ENCODE assay signal across 8 cellular contexts in genomic region chr2:158456309-158457066, GRCh38. TPM values are rescaled to one million over a fixed set of nuclear protein-coding genes. Genes with fewer than 3 reads are reported as not detected.
DNase-seq lines count a peak whose midpoint lies in the region; ATAC-seq and TF ChIP-seq lines count a peak whose summit lies in the region.

Gene CCDC148, minus strand, starts transcription at chr2:158456753. Its CDS starts 314 bp downstream, at chr2:158456439.
A gene with protein sequence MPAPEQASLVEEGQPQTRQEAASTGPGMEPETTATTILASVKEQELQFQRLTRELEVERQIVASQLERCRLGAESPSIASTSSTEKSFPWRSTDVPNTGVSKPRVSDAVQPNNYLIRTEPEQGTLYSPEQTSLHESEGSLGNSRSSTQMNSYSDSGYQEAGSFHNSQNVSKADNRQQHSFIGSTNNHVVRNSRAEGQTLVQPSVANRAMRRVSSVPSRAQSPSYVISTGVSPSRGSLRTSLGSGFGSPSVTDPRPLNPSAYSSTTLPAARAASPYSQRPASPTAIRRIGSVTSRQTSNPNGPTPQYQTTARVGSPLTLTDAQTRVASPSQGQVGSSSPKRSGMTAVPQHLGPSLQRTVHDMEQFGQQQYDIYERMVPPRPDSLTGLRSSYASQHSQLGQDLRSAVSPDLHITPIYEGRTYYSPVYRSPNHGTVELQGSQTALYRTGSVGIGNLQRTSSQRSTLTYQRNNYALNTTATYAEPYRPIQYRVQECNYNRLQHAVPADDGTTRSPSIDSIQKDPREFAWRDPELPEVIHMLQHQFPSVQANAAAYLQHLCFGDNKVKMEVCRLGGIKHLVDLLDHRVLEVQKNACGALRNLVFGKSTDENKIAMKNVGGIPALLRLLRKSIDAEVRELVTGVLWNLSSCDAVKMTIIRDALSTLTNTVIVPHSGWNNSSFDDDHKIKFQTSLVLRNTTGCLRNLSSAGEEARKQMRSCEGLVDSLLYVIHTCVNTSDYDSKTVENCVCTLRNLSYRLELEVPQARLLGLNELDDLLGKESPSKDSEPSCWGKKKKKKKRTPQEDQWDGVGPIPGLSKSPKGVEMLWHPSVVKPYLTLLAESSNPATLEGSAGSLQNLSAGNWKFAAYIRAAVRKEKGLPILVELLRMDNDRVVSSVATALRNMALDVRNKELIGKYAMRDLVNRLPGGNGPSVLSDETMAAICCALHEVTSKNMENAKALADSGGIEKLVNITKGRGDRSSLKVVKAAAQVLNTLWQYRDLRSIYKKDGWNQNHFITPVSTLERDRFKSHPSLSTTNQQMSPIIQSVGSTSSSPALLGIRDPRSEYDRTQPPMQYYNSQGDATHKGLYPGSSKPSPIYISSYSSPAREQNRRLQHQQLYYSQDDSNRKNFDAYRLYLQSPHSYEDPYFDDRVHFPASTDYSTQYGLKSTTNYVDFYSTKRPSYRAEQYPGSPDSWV (plus strand): TSS chr2:158456952. CDS start chr2:158533185, 76,233 bp downstream.

- intact Hi-C loops in right cardiac atrium (cut with DNase I) (loop anchor here in 3 of 4 donors (5.0 to 10.0 kb wide), 3 partner anchors 272 to 296 kb away; no protein-coding TSS in a partner anchor), psoas muscle (cut with DNase I) (loop anchor here (5.0 to 10.0 kb wide), 3 partner anchors 168 to 298 kb away; no protein-coding TSS in a partner anchor)

- H3K4me3 ChIP-seq in right cardiac atrium (ENCODE audit: low read length) (peak within 1 kb of the TSS; percentile 51), psoas muscle (peak within 1 kb of the TSS; percentile 85), urinary bladder (ENCODE audit: low read depth, low read length) (peak within 1 kb of the TSS; percentile 88)

- H3K9me3 ChIP-seq in right cardiac atrium (ENCODE audit: control insufficient read depth, low read length) (no peaks in the 10 kb centered on the region), psoas muscle (no peaks in the 10 kb centered on the region)

- ATAC-seq in GM18498 (IDR thresholded peaks at IDR 0.05; ENCODE audit: unreplicated experiment) (peak; percentile 94), HG02885 (IDR thresholded peaks at IDR 0.05; ENCODE audit: poor library complexity, unreplicated experiment) (peak; percentile 92), right cardiac atrium (peak; percentile 97), psoas muscle (peak; percentile 93 to 98 (median 96))

- no peaks in the 10 kb centered on the region for H3K4me1 ChIP-seq in right cardiac atrium (ENCODE audit: control insufficient read depth, insufficient read depth, low read length)
- peaks cover 22% of the 10 kb centered on the region for H3K4me1 ChIP-seq in psoas muscle
- no peaks in the 10 kb centered on the region for H3K4me1 ChIP-seq in urinary bladder (ENCODE audit: insufficient read depth)

- WGBS in right cardiac atrium = under 1% methylated on average over 48 of the region's 48 CpGs
- WGBS in psoas muscle, 3 donors = 0 to 1% (median 0%) methylated on average over 26 to 48 of the region's 48 CpGs
- under 1% methylated on average over 48 of the region's 48 CpGs for WGBS in urinary bladder

- no peak for TF ChIP-seq CTCF in psoas muscle (IDR thresholded peaks at IDR 0.05)

- H3K36me3 ChIP-seq in psoas muscle (ENCODE audit: insufficient read depth in 1 of 2, low read depth in 1 of 2) = no peaks in the 10 kb centered on the region
- H3K36me3 ChIP-seq in urinary bladder (ENCODE audit: insufficient read depth) = no peaks in the 10 kb centered on the region

- DNase-seq in NCI-H1694 treated with DMSO at 0.1 percent for 48 hours (lab: John Stamatoyannopoulos, UW) (peak; percentile 86), T-helper 2 cell (peak; percentile 75 to 93 (median 83)), anterior cingulate cortex (lab: John Stamatoyannopoulos, UW) (peak; percentile 52 to 95 (median 88)), right cardiac atrium (peak; percentile 91 to 96 (median 95)), psoas muscle (peak; percentile 88 to 91)

- H3K27me3 ChIP-seq in right cardiac atrium (ENCODE audit: control insufficient read depth, insufficient read depth) (no peaks in the 10 kb centered on the region), psoas muscle (ENCODE audit: insufficient read depth in 3 of 3, low read length in 2 of 3) (no peaks in the 10 kb centered on the region)

- H3K27ac ChIP-seq in right cardiac atrium (ENCODE audit: low read length) (peak within 1 kb of the TSS; percentile 53), psoas muscle (peak within 1 kb of the TSS; percentile 91), urinary bladder (ENCODE audit: low read depth) (peak within 1 kb of the TSS; percentile 80)

RNA-seq across cellular contexts. Expression of gene CCDC148, which starts in this region (rescaled TPM):
- 1 to 10 TPM in 3 of 4 donors, under 1 TPM in 1; 0.70 to 2.4 (median 1.7) TPM for total RNA-seq in right cardiac atrium
- 0.23 TPM for polyA plus RNA-seq in right cardiac atrium
- not detected for total RNA-seq in psoas muscle
- polyA plus RNA-seq in psoas muscle = under 1 TPM in 1 of 3 donors, not detected in 2; 0.10 TPM
- 5.3 TPM for total RNA-seq in urinary bladder
- 0.28 TPM for polyA plus RNA-seq in urinary bladder

RNA-seq across cellular contexts. Expression of the second gene that starts in this region (rescaled TPM):
- total RNA-seq in right cardiac atrium (10 to 100 TPM; 49.2 to 74.8 (median 62.7) TPM), psoas muscle (10 to 100 TPM; 18.0 to 23.8 (median 21.0) TPM), urinary bladder (83.4 TPM)
- polyA plus RNA-seq in right cardiac atrium (32.4 TPM), psoas muscle (10 to 100 TPM in 1 of 3 donors, 1 to 10 TPM in 2; 6.8 to 17.7 (median 9.8) TPM), urinary bladder (23.7 TPM)

Comparison
In these comparisons a context has a peak if more than half of its experiments do, and no peak if none do; other contexts are left out.
1. Peak in every context shown above with its lines: DNase-seq, ATAC-seq, H3K4me3 ChIP-seq and H3K27ac ChIP-seq.